In the genomic region with DNA sequence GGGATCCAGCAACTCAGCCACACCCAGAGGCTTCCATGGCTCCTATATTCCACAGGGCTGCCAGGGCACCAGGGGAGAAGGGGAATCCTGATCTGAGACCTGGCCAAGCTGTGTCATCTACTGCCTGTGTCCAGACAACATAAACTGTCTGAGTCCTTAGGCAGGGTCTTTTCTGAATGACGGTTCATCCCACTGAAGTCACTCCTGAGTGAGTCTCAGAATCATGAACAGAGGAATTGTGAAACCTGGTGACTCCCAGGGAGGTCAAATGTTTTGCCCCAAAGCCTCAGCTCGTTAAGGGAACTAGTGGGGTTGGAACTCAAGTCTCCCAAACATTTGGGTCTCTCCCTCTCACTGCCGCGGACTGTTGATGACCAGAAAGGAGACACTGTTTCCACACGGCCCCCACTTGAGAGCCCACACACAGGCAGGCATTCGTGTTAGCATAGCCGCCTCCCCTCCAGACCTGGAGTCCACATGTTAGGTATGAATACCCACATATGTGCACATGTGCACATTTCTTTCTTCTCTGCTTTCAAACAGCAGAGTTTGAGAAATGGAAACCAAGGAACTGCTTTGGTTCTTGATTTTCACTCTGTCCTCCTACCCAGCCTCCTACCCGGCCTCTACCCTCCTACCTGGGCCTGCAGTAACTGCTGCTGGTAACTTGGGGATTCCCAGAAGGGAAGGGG, we compare ENCODE assay signal across 22 cellular contexts.
A peak's percentile ranks its signal among the peaks of the same experiment; 100 is the strongest.
DNase-seq lines count a peak whose midpoint lies in the region; ATAC-seq, FAIRE-seq and TF ChIP-seq lines count a peak whose summit lies in the region.
"Had no signal": no experiment of that assay in that cellular context is flagged by ENCODE, and none has a peak within 500 bp of the region (broad histone marks: within the 10 kb centered on the region; RNA-seq: fewer than 3 reads in every experiment).

No MANE protein-coding gene starts in this region.

- POLR2A ChIA-PET in GM12878 (lab: Charles Lee) = interaction anchor here (0.6 kb wide), 1 partner anchor 55 kb away, joined by 7 read pairs; no protein-coding TSS in a partner anchor

- TF ChIP-seq CTCF in left ventricle myocardium inferior (IDR thresholded peaks at IDR 0.05; ENCODE audit: borderline replicate concordance) = no peak
- TF ChIP-seq CTCF in GM12878 (IDR thresholded peaks at IDR 0.05 in 2 of 3, conservative IDR thresholded peaks at IDR 0.05 in 1 of 3; ENCODE audit: control insufficient read depth in 2 of 3, extremely low read depth in 1 of 3, insufficient read depth in 1 of 3, low read depth in 3 of 3, low read length in 3 of 3) = no peak

- SMC1A ChIA-PET in GM12878 (lab: Charles Lee; ENCODE audit: uncharacterized antibody, unreplicated experiment) = interaction anchor here (0.6 to 1.3 kb wide), 3 partner anchors 109 to 115 kb away, joined by 3 read pairs; no protein-coding TSS in a partner anchor

- intact Hi-C loops in cardiac septum (cut with DNase I) = no loop called here
- intact Hi-C loops in left ventricle myocardium inferior (cut with micrococcal nuclease) = no loop called here
- intact Hi-C loops in GM12878 (cut with micrococcal nuclease; ENCODE audit: unreplicated experiment) = loop anchor here (5.0 kb wide), 1 partner anchor 109 kb away; no protein-coding TSS in a partner anchor

- H3K4me1 ChIP-seq in left ventricle myocardium inferior (peaks cover 4% of the 10 kb centered on the region), GM12878 (ENCODE audit: control insufficient read depth, insufficient read depth, low read length) (peaks cover 43% of the 10 kb centered on the region), small intestine (ENCODE audit: control insufficient read depth in 2 of 2, insufficient read depth in 1 of 2, low read depth in 1 of 2, low read length in 1 of 2) (no peaks in the 10 kb centered on the region)

- peak; percentile 72 for FAIRE-seq in GM19239 (lab: Jason Lieb, UNC)
- no peak for FAIRE-seq in GM12878 (lab: Jason Lieb, UNC)
- FAIRE-seq in small intestine (lab: Jason Lieb, UNC) = no peak
- FAIRE-seq: GM18507, HTR-8/SVneo had no signal

- TF ChIP-seq EP300 in GM12878 (IDR thresholded peaks at IDR 0.05; ENCODE audit: borderline replicate concordance in 1 of 2, control insufficient read depth in 1 of 2, low read depth in 2 of 2, low read length in 2 of 2) = no peak

- no peaks in the 10 kb centered on the region for H3K79me2 ChIP-seq in GM12878 (ENCODE audit: control insufficient read depth, insufficient read depth, low read length)

- ATAC-seq in GM12878 (no peak), HG02610 (IDR thresholded peaks at IDR 0.05; ENCODE audit: unreplicated experiment) (no peak)

- no peaks in the 10 kb centered on the region for H4K20me1 ChIP-seq in GM12878 (ENCODE audit: control insufficient read depth, insufficient read depth)

- H2AFZ ChIP-seq in GM12878 (ENCODE audit: control insufficient read depth, low read depth, low read length) = peak overlapping the region; percentile 40
- H2AFZ ChIP-seq: PC-9 had no signal

- in situ Hi-C loops in GM12878 (cut with MboI) = no loop called here

- CTCF ChIA-PET in GM12878 (lab: Yijun Ruan, JAX) = interaction anchor here (0.7 to 1.3 kb wide), 2 partner anchors 109 to 422 kb away, joined by 3 read pairs; no protein-coding TSS in a partner anchor

- TF ChIP-seq RAD21 in GM12878 (IDR thresholded peaks at IDR 0.05; ENCODE audit: insufficient read depth, low read depth, low read length) = no peak

- WGBS in GM12878 (ENCODE audit: insufficient coverage, insufficient replicate concordance, low lambda C conversion rate, missing lambda C conversion rate) = 8% methylated on average over 7 of the region's 8 CpGs
- 82 to 83% (median 82%) methylated on average over 8 of the region's 8 CpGs for WGBS in small intestine, 3 donors

- H3K9ac ChIP-seq in GM12878 (ENCODE audit: control insufficient read depth, insufficient read depth, low read length) = no peak overlapping the region

- peaks cover 3% of the 10 kb centered on the region for H3K27me3 ChIP-seq in left ventricle myocardium inferior (ENCODE audit: low read depth)
- H3K27me3 ChIP-seq in GM12878 (replicated peaks in 1 of 2; ENCODE audit: control insufficient read depth in 2 of 2, insufficient read depth in 2 of 2, low read length in 1 of 2) = no peaks in the 10 kb centered on the region
- H3K27me3 ChIP-seq in small intestine (ENCODE audit: control insufficient read depth in 2 of 2, insufficient read depth in 2 of 2, low read length in 2 of 2) = no peaks in the 10 kb centered on the region

- H3K4me2 ChIP-seq in GM12878 (ENCODE audit: control insufficient read depth, insufficient read depth) = no peak overlapping the region

- H3K27ac ChIP-seq in left ventricle myocardium inferior (replicated peaks) = no peak overlapping the region
- H3K27ac ChIP-seq in GM12878 (ENCODE audit: control insufficient read depth, insufficient read depth) = no peak overlapping the region
- H3K27ac ChIP-seq in small intestine (ENCODE audit: low read depth in 1 of 2, low read length in 1 of 2) = no peak overlapping the region
- H3K27ac ChIP-seq: PC-9 had no signal

- H3K36me3 ChIP-seq in left ventricle myocardium inferior (no peaks in the 10 kb centered on the region), GM12878 (ENCODE audit: control insufficient read depth in 2 of 2, insufficient read depth in 2 of 2, low read length in 1 of 2) (no peaks in the 10 kb centered on the region), small intestine (ENCODE audit: control insufficient read depth in 2 of 2, insufficient read depth in 2 of 2, low read length in 2 of 2) (no peaks in the 10 kb centered on the region)

- peak; percentile 41 for DNase-seq in cardiac septum (ENCODE audit: low spot score)
- no peak for DNase-seq in left ventricle myocardium inferior
- no peak for DNase-seq in GM19239 (ENCODE audit: insufficient read length, low spot score)
- no peak for DNase-seq in GM12878 (ENCODE audit: low read depth, low spot score)
- peak; percentile 62 for DNase-seq in renal cortical epithelial cell (ENCODE audit: low read depth)
- DNase-seq in anterior cingulate cortex (lab: John Stamatoyannopoulos, UW) = no peak
- no peak for DNase-seq in small intestine
- DNase-seq: 8988T; Caco-2; CD4-positive, alpha-beta T cell; GDM1; H9; MM.1S; NCI-H1092; NCI-H1436 treated with DMSO at 0.1 percent for 48 hours; NCI-H2029; NCI-H345; NCI-H524 treated with DMSO at 0.1 percent for 48 hours had no signal

- no peaks in the 10 kb centered on the region for H3K9me3 ChIP-seq in left ventricle myocardium inferior (replicated peaks)
- H3K9me3 ChIP-seq in GM12878 (replicated peaks; ENCODE audit: control insufficient read depth, insufficient read depth, low read length) = no peaks in the 10 kb centered on the region
- no peaks in the 10 kb centered on the region for H3K9me3 ChIP-seq in small intestine (ENCODE audit: control insufficient read depth, low read depth)
- H3K9me3 ChIP-seq: Caco-2 had no signal

- H3K4me3 ChIP-seq in left ventricle myocardium inferior (no peak overlapping the region), GM12878 (no peak overlapping the region), small intestine (ENCODE audit: low read depth in 1 of 2, low read length in 2 of 2) (no peak overlapping the region)
- H3K4me3 ChIP-seq: PC-9 had no signal

- no peak for TF ChIP-seq POLR2A in GM12878 (IDR thresholded peaks at IDR 0.05; ENCODE audit: low read depth, low read length)

- BruUV-seq in GM12878 (replicated peaks; lab: Mats Ljungman, UMichigan) = no TSS peak

- RAD21 ChIA-PET in GM12878 (lab: Charles Lee; ENCODE audit: unreplicated experiment) = interaction anchor here (1.1 kb wide), 1 partner anchor 109 kb away, joined by 4 read pairs; no protein-coding TSS in a partner anchor

TF ChIP-seq in GM12878, 131 proteins besides CTCF, POLR2A, EP300 and RAD21:
- TF ChIP-seq CBX5 (IDR thresholded peaks at IDR 0.05; ENCODE audit: low read depth) (no peak), POU2F2 (IDR thresholded peaks at IDR 0.05; ENCODE audit: borderline replicate concordance, low read depth, low read length) (no peak), NR2F1 (conservative IDR thresholded peaks at IDR 0.05) (no peak), EGR1 (IDR thresholded peaks at IDR 0.05; ENCODE audit: borderline replicate concordance in 1 of 2, low read depth in 2 of 2, low read length in 2 of 2) (no peak), CREM (IDR thresholded peaks at IDR 0.05; ENCODE audit: low read depth) (no peak), ELK1 (IDR thresholded peaks at IDR 0.05; ENCODE audit: low read depth, low read length) (no peak)

Comparison
In these comparisons a context has a peak if more than half of its experiments do, and no peak if none do; other contexts are left out.
1. DNase-seq: peak in cardiac septum (single experiment) and renal cortical epithelial cell (single experiment); none in left ventricle myocardium inferior (single experiment), GM19239 (single experiment), GM12878 (single experiment), anterior cingulate cortex (0 of 58) and small intestine (single experiment).